In the genomic region with DNA sequence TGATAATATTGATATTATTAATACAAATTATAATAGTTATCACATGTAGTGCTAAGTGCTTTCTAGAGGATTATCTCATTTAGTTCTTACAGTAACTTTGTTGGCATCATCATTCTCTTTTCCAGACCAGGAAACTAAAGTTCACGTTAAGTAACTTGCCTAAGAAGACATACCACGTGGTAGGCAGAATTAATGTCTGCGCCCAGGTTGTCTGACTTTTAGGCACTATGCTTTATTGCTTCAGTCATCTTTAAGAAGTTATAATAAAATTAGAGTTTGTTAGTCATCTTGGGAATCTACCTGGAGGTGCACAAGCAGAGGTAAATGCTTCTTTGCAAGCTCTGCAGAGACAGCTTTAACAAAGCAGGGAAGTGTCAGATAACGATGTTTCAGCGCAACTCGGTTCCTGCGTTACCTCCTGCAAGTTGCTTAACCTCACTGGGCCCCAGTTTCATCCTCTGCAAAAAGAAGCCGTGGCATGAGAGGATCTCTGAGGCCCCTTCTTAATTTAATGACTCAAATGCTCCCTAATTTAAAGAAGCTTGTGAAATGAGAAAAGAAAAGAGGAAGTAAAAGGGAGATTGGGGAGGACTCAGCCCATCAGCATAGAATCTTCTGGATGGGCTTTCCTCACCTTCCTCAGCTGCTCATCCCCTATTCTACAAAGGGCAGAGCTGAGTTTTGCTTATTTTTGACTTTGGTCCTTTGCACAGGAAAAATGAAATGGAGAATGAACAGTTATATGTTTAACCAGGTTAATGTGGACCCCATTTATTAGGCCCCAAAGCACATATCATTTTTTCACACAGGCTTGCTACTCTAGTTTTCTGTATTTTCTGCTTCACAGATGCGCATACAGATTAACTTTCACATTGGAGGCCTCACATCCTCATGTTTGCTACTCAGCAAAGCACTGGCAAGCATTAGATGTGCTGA, we compare ENCODE assay signal across 1 cellular context.
TF ChIP-seq lines count a peak whose summit lies in the region.

No MANE protein-coding gene starts in this region.

TF ChIP-seq in GM12878, 131 proteins besides CTCF, POLR2A, EP300 and RAD21 (continues in another document):
- TF ChIP-seq IKZF1 (conservative IDR thresholded peaks at IDR 0.05), result peak; percentile 83
- TF ChIP-seq, protein P1, sequence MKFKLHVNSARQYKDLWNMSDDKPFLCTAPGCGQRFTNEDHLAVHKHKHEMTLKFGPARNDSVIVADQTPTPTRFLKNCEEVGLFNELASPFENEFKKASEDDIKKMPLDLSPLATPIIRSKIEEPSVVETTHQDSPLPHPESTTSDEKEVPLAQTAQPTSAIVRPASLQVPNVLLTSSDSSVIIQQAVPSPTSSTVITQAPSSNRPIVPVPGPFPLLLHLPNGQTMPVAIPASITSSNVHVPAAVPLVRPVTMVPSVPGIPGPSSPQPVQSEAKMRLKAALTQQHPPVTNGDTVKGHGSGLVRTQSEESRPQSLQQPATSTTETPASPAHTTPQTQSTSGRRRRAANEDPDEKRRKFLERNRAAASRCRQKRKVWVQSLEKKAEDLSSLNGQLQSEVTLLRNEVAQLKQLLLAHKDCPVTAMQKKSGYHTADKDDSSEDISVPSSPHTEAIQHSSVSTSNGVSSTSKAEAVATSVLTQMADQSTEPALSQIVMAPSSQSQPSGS (IDR thresholded peaks at IDR 0.05; ENCODE audit: low read length), result peak; percentile 51
- TF ChIP-seq NBN (IDR thresholded peaks at IDR 0.05), result peak; percentile 66; the same call in 1 of the 2 replicates
- TF ChIP-seq MTA2 (IDR thresholded peaks at IDR 0.05; ENCODE audit: low read depth), result peak; percentile 95
- TF ChIP-seq, protein P2, sequence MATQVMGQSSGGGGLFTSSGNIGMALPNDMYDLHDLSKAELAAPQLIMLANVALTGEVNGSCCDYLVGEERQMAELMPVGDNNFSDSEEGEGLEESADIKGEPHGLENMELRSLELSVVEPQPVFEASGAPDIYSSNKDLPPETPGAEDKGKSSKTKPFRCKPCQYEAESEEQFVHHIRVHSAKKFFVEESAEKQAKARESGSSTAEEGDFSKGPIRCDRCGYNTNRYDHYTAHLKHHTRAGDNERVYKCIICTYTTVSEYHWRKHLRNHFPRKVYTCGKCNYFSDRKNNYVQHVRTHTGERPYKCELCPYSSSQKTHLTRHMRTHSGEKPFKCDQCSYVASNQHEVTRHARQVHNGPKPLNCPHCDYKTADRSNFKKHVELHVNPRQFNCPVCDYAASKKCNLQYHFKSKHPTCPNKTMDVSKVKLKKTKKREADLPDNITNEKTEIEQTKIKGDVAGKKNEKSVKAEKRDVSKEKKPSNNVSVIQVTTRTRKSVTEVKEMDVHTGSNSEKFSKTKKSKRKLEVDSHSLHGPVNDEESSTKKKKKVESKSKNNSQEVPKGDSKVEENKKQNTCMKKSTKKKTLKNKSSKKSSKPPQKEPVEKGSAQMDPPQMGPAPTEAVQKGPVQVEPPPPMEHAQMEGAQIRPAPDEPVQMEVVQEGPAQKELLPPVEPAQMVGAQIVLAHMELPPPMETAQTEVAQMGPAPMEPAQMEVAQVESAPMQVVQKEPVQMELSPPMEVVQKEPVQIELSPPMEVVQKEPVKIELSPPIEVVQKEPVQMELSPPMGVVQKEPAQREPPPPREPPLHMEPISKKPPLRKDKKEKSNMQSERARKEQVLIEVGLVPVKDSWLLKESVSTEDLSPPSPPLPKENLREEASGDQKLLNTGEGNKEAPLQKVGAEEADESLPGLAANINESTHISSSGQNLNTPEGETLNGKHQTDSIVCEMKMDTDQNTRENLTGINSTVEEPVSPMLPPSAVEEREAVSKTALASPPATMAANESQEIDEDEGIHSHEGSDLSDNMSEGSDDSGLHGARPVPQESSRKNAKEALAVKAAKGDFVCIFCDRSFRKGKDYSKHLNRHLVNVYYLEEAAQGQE (IDR thresholded peaks at IDR 0.05; ENCODE audit: low read depth, low read length), result no peak
- TF ChIP-seq DPF2 (IDR thresholded peaks at IDR 0.05), result peak; percentile 89; the same call in 1 of the 2 replicates
- TF ChIP-seq BHLHE40 (IDR thresholded peaks at IDR 0.05; ENCODE audit: borderline replicate concordance in 1 of 2, low read depth in 2 of 2, low read length in 1 of 2), result 0 out of 4 replicates have a peak, but pooled peaks of 1 of the 2 experiments have one; percentile 24
- peak; percentile 49; the same call in 1 of the 2 replicates for TF ChIP-seq EED (IDR thresholded peaks at IDR 0.05; ENCODE audit: low read depth)
- peak; percentile 47; the same call in 1 of the 2 replicates for TF ChIP-seq ZNF217 (IDR thresholded peaks at IDR 0.05)
- peak; percentile 66; the same call in 1 of the 2 replicates for TF ChIP-seq MEF2A (IDR thresholded peaks at IDR 0.05; ENCODE audit: insufficient read depth, low read depth, low read length)
- TF ChIP-seq YBX1 (IDR thresholded peaks at IDR 0.05), result no peak
- TF ChIP-seq ETV6 (conservative IDR thresholded peaks at IDR 0.05 in 1 of 2, IDR thresholded peaks at IDR 0.05 in 1 of 2; ENCODE audit: borderline replicate concordance in 1 of 2, low read depth in 1 of 2), result peak in 1 of 2 experiments; percentile 53; a peak in 1 of 4 replicates
- TF ChIP-seq, protein P3, sequence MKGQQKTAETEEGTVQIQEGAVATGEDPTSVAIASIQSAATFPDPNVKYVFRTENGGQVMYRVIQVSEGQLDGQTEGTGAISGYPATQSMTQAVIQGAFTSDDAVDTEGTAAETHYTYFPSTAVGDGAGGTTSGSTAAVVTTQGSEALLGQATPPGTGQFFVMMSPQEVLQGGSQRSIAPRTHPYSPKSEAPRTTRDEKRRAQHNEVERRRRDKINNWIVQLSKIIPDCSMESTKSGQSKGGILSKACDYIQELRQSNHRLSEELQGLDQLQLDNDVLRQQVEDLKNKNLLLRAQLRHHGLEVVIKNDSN (IDR thresholded peaks at IDR 0.05; ENCODE audit: borderline replicate concordance, extremely low read length, insufficient read depth, low read depth, low read length), result no peak
- TF ChIP-seq POU2F2 (IDR thresholded peaks at IDR 0.05; ENCODE audit: borderline replicate concordance, low read depth, low read length), result 0 out of 3 replicates have a peak, but pooled peaks have one; percentile 62
- TF ChIP-seq, protein P4, sequence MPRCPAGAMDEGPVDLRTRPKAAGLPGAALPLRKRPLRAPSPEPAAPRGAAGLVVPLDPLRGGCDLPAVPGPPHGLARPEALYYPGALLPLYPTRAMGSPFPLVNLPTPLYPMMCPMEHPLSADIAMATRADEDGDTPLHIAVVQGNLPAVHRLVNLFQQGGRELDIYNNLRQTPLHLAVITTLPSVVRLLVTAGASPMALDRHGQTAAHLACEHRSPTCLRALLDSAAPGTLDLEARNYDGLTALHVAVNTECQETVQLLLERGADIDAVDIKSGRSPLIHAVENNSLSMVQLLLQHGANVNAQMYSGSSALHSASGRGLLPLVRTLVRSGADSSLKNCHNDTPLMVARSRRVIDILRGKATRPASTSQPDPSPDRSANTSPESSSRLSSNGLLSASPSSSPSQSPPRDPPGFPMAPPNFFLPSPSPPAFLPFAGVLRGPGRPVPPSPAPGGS (IDR thresholded peaks at IDR 0.05; ENCODE audit: borderline replicate concordance, insufficient read depth, low read depth, low read length, poor library complexity, severe bottlenecking), result peak; percentile 23
- TF ChIP-seq BCL11A (IDR thresholded peaks at IDR 0.05; ENCODE audit: low read depth, low read length), result peak; percentile 76
- 0 out of 2 replicates have a peak, but pooled peaks have one; percentile 20 for TF ChIP-seq RCOR1 (conservative IDR thresholded peaks at IDR 0.05; ENCODE audit: low read depth, low read length)
- TF ChIP-seq NFIC (IDR thresholded peaks at IDR 0.05; ENCODE audit: low read depth, low read length), result peak; percentile 69
- peak; percentile 44; the same call in 1 of the 2 replicates for TF ChIP-seq MXI1 (IDR thresholded peaks at IDR 0.05; ENCODE audit: low read depth, low read length)
- TF ChIP-seq NFYA (IDR thresholded peaks at IDR 0.05; ENCODE audit: borderline replicate concordance, low read depth, low read length), result no peak
- TF ChIP-seq, protein P5, sequence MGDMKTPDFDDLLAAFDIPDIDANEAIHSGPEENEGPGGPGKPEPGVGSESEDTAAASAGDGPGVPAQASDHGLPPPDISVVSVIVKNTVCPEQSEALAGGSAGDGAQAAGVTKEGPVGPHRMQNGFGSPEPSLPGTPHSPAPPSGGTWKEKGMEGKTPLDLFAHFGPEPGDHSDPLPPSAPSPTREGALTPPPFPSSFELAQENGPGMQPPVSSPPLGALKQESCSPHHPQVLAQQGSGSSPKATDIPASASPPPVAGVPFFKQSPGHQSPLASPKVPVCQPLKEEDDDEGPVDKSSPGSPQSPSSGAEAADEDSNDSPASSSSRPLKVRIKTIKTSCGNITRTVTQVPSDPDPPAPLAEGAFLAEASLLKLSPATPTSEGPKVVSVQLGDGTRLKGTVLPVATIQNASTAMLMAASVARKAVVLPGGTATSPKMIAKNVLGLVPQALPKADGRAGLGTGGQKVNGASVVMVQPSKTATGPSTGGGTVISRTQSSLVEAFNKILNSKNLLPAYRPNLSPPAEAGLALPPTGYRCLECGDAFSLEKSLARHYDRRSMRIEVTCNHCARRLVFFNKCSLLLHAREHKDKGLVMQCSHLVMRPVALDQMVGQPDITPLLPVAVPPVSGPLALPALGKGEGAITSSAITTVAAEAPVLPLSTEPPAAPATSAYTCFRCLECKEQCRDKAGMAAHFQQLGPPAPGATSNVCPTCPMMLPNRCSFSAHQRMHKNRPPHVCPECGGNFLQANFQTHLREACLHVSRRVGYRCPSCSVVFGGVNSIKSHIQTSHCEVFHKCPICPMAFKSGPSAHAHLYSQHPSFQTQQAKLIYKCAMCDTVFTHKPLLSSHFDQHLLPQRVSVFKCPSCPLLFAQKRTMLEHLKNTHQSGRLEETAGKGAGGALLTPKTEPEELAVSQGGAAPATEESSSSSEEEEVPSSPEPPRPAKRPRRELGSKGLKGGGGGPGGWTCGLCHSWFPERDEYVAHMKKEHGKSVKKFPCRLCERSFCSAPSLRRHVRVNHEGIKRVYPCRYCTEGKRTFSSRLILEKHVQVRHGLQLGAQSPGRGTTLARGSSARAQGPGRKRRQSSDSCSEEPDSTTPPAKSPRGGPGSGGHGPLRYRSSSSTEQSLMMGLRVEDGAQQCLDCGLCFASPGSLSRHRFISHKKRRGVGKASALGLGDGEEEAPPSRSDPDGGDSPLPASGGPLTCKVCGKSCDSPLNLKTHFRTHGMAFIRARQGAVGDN (IDR thresholded peaks at IDR 0.05), result peak; percentile 38; the same call in 1 of the 2 replicates
- TF ChIP-seq MTA3 (IDR thresholded peaks at IDR 0.05; ENCODE audit: borderline replicate concordance, low read length), result 0 out of 2 replicates have a peak, but pooled peaks have one; percentile 17
- TF ChIP-seq SIN3A (IDR thresholded peaks at IDR 0.05; ENCODE audit: low read depth, low read length), result no peak
- TF ChIP-seq RUNX3 (IDR thresholded peaks at IDR 0.05; ENCODE audit: low read length), result peak; percentile 19; the same call in 1 of the 2 replicates
- peak; percentile 38 for TF ChIP-seq MEF2B (IDR thresholded peaks at IDR 0.05; ENCODE audit: partially characterized antibody, poor library complexity, severe bottlenecking)
- peak; percentile 98 for TF ChIP-seq SMARCA5 (IDR thresholded peaks at IDR 0.05)
- no peak for TF ChIP-seq RFX5 (IDR thresholded peaks at IDR 0.05; ENCODE audit: low read depth, low read length)
- TF ChIP-seq, protein P6, sequence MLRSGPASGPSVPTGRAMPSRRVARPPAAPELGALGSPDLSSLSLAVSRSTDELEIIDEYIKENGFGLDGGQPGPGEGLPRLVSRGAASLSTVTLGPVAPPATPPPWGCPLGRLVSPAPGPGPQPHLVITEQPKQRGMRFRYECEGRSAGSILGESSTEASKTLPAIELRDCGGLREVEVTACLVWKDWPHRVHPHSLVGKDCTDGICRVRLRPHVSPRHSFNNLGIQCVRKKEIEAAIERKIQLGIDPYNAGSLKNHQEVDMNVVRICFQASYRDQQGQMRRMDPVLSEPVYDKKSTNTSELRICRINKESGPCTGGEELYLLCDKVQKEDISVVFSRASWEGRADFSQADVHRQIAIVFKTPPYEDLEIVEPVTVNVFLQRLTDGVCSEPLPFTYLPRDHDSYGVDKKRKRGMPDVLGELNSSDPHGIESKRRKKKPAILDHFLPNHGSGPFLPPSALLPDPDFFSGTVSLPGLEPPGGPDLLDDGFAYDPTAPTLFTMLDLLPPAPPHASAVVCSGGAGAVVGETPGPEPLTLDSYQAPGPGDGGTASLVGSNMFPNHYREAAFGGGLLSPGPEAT (IDR thresholded peaks at IDR 0.05; ENCODE audit: low read depth), result peak; percentile 79; the same call in 1 of the 2 replicates
- 0 out of 2 replicates have a peak, but pooled peaks have one; percentile 1 for TF ChIP-seq SPI1 (IDR thresholded peaks at IDR 0.05; ENCODE audit: borderline replicate concordance, insufficient read depth, low read depth, low read length)
- peak; percentile 24; the same call in 1 of the 2 replicates for TF ChIP-seq ZNF24 (IDR thresholded peaks at IDR 0.05)
- TF ChIP-seq SMAD1 (IDR thresholded peaks at IDR 0.05; ENCODE audit: low read depth, partially characterized antibody), result no peak
- TF ChIP-seq POLR2AphosphoS2 (IDR thresholded peaks at IDR 0.05; ENCODE audit: low read depth, low read length), result 0 out of 2 replicates have a peak, but pooled peaks have one; percentile 4
- TF ChIP-seq, protein P7, sequence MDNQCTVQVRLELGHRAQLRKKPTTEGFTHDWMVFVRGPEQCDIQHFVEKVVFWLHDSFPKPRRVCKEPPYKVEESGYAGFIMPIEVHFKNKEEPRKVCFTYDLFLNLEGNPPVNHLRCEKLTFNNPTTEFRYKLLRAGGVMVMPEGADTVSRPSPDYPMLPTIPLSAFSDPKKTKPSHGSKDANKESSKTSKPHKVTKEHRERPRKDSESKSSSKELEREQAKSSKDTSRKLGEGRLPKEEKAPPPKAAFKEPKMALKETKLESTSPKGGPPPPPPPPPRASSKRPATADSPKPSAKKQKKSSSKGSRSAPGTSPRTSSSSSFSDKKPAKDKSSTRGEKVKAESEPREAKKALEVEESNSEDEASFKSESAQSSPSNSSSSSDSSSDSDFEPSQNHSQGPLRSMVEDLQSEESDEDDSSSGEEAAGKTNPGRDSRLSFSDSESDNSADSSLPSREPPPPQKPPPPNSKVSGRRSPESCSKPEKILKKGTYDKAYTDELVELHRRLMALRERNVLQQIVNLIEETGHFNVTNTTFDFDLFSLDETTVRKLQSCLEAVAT (IDR thresholded peaks at IDR 0.05), result peak; percentile 65; the same call in 1 of the 2 replicates
- TF ChIP-seq, protein P8, sequence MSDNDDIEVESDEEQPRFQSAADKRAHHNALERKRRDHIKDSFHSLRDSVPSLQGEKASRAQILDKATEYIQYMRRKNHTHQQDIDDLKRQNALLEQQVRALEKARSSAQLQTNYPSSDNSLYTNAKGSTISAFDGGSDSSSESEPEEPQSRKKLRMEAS (IDR thresholded peaks at IDR 0.05; ENCODE audit: low read depth, low read length), result peak; percentile 36; the same call in 1 of the 2 replicates
- TF ChIP-seq, protein P9, sequence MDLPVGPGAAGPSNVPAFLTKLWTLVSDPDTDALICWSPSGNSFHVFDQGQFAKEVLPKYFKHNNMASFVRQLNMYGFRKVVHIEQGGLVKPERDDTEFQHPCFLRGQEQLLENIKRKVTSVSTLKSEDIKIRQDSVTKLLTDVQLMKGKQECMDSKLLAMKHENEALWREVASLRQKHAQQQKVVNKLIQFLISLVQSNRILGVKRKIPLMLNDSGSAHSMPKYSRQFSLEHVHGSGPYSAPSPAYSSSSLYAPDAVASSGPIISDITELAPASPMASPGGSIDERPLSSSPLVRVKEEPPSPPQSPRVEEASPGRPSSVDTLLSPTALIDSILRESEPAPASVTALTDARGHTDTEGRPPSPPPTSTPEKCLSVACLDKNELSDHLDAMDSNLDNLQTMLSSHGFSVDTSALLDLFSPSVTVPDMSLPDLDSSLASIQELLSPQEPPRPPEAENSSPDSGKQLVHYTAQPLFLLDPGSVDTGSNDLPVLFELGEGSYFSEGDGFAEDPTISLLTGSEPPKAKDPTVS (IDR thresholded peaks at IDR 0.05; ENCODE audit: low read depth, low read length), result peak; percentile 91
- TF ChIP-seq ATF7 (IDR thresholded peaks at IDR 0.05; ENCODE audit: low read depth), result peak; percentile 56
- 0 out of 2 replicates have a peak, but pooled peaks have one; percentile 9 for TF ChIP-seq YY1 (IDR thresholded peaks at IDR 0.05; ENCODE audit: low read depth, low read length)
